ENCODE assay signal across 8 cellular contexts in genomic region chr2:242088471-242089212, GRCh38.
DNase-seq lines count a peak whose midpoint lies in the region; ATAC-seq and TF ChIP-seq lines count a peak whose summit lies in the region.

No MANE protein-coding gene starts in this region.

- H3K4me3 ChIP-seq in GM12864 (ENCODE audit: low read depth, low read length) = peak overlapping the region; percentile 50
- peak overlapping the region; percentile 100 for H3K4me3 ChIP-seq in cardiac muscle cell
- H3K4me3 ChIP-seq in trophoblast cell (ENCODE audit: low read depth, low read length) = peak overlapping the region; percentile 94
- H3K4me3 ChIP-seq in transverse colon = peak overlapping the region; percentile 80 to 100 (median 98)

- peak overlapping the region; percentile 68 for H3K4me2 ChIP-seq in trophoblast cell (ENCODE audit: low read length)

- peak; percentile 84 for ATAC-seq in HG02623 (IDR thresholded peaks at IDR 0.05; ENCODE audit: unreplicated experiment)

- peak overlapping the region; percentile 12 for H2BK5ac ChIP-seq in trophoblast cell (ENCODE audit: low read depth, low read length, poor library complexity)

- TF ChIP-seq CTCF in GM12864 (IDR thresholded peaks at IDR 0.05; ENCODE audit: low read depth, low read length, missing control alignments) = no peak
- no peak for TF ChIP-seq CTCF in cardiac muscle cell (IDR thresholded peaks at IDR 0.05; ENCODE audit: low read depth, low read length)
- TF ChIP-seq CTCF in transverse colon (IDR thresholded peaks at IDR 0.05) = no peak

- DNase-seq in GM12864 (ENCODE audit: low read depth) (peak; percentile 49), NCI-H1092 treated with DMSO at 0.1 percent for 48 hours (lab: John Stamatoyannopoulos, UW) (peak; percentile 73), SKM-1 (lab: John Stamatoyannopoulos, UW; ENCODE audit: unreplicated experiment) (peak; percentile 25), cardiac muscle cell (ENCODE audit: low read depth in 1 of 2, low spot score in 1 of 2) (peak; percentile 84 to 93), trophoblast cell (peak; percentile 93 to 94), transverse colon (peak; percentile 96)

- H3K9ac ChIP-seq in trophoblast cell (ENCODE audit: low read length) = no peak overlapping the region

- H3K23ac ChIP-seq in trophoblast cell (ENCODE audit: low read length) = no peak overlapping the region

- peaks cover 2% of the 10 kb centered on the region for H3K79me1 ChIP-seq in trophoblast cell (ENCODE audit: low read length)

- H4K8ac ChIP-seq in trophoblast cell (ENCODE audit: low read depth, low read length) = peak overlapping the region; percentile 68

- peak overlapping the region; percentile 87 for H3K4me3 Mint-ChIP-seq in activated naive CD8-positive, alpha-beta T cell

- H3K18ac ChIP-seq in trophoblast cell (ENCODE audit: low read length) = peak overlapping the region; percentile 77

- peak overlapping the region; percentile 12 for H3K4ac ChIP-seq in trophoblast cell (ENCODE audit: low read depth, low read length)

- H3K9me3 Mint-ChIP-seq in activated naive CD8-positive, alpha-beta T cell (ENCODE audit: low read depth) = no peaks in the 10 kb centered on the region

- H2AK5ac ChIP-seq in trophoblast cell (ENCODE audit: low read length) = no peak overlapping the region

- H2BK12ac ChIP-seq in trophoblast cell (ENCODE audit: low read length) = no peak overlapping the region

- no peak overlapping the region for H2BK120ac ChIP-seq in trophoblast cell (ENCODE audit: insufficient read depth, low read length, poor library complexity)

- peaks cover 6% of the 10 kb centered on the region for H3K4me1 ChIP-seq in cardiac muscle cell (ENCODE audit: low read depth)
- H3K4me1 ChIP-seq in trophoblast cell (ENCODE audit: control insufficient read depth in 1 of 2, insufficient read depth in 2 of 2, low read length in 2 of 2) = no peaks in the 10 kb centered on the region
- H3K4me1 ChIP-seq in transverse colon = peaks cover 0 to 23% (median 6%) of the 10 kb centered on the region in 4 donors

- H3K27me3 ChIP-seq in cardiac muscle cell = peaks cover 22% of the 10 kb centered on the region
- no peaks in the 10 kb centered on the region for H3K27me3 ChIP-seq in trophoblast cell (ENCODE audit: insufficient read depth, low read length)
- H3K27me3 ChIP-seq in transverse colon = no peaks in the 10 kb centered on the region

- peaks cover 1% of the 10 kb centered on the region for H3K27me3 Mint-ChIP-seq in activated naive CD8-positive, alpha-beta T cell

- H3K27ac ChIP-seq in cardiac muscle cell (no peak overlapping the region), trophoblast cell (ENCODE audit: low read depth, low read length) (no peak overlapping the region), transverse colon (peak overlapping the region; percentile 75 to 87 (median 82))

- WGBS in trophoblast cell (ENCODE audit: extremely low coverage, insufficient coverage, insufficient read length) = no CpG with 5 or more reads among the region's 103 CpGs
- WGBS in transverse colon (ENCODE audit: low coverage in 1 of 2), 2 donors = 1% methylated on average over 70 of the region's 103 CpGs; no CpG with 5 or more reads in 1 of the 2 donors

- in situ Hi-C loops in transverse colon (cut with MboI; ENCODE audit: low pct_ligation_motif_present in 1 of 4, low pct_unique_long_range_greater_than_20kb in 1 of 4, low sequenced_read_pairs in 3 of 4) = no loop called here

- peak overlapping the region; percentile 84 for H3K27ac Mint-ChIP-seq in activated naive CD8-positive, alpha-beta T cell

- no peaks in the 10 kb centered on the region for H3K36me3 ChIP-seq in cardiac muscle cell
- H3K36me3 ChIP-seq in trophoblast cell (ENCODE audit: control insufficient read depth in 1 of 2, insufficient read depth in 2 of 2, low read length in 2 of 2) = no peaks in the 10 kb centered on the region
- no peaks in the 10 kb centered on the region for H3K36me3 ChIP-seq in transverse colon

- no peak overlapping the region for H4K91ac ChIP-seq in trophoblast cell (ENCODE audit: low read depth, low read length)

- H3K9me3 ChIP-seq in cardiac muscle cell (ENCODE audit: low read depth) (no peaks in the 10 kb centered on the region), trophoblast cell (ENCODE audit: insufficient read depth, low read depth, low read length) (no peaks in the 10 kb centered on the region), transverse colon (no peaks in the 10 kb centered on the region)

- intact Hi-C loops in transverse colon (cut with DNase I; ENCODE audit: low total_unique reads) = no loop called here

- peaks cover 41% of the 10 kb centered on the region for H3K4me1 Mint-ChIP-seq in activated naive CD8-positive, alpha-beta T cell (ENCODE audit: low read depth)

- H4K12ac ChIP-seq in trophoblast cell (ENCODE audit: low read depth, low read length) = peak overlapping the region; percentile 59

- H3K36me3 Mint-ChIP-seq in activated naive CD8-positive, alpha-beta T cell = no peaks in the 10 kb centered on the region

- TF ChIP-seq POLR2A in transverse colon (IDR thresholded peaks at IDR 0.05) = peak; percentile 80

- peak overlapping the region; percentile 75 for H3K14ac ChIP-seq in trophoblast cell (ENCODE audit: low read length)

- no peak for TF ChIP-seq EP300 in transverse colon (IDR thresholded peaks at IDR 0.05; ENCODE audit: low read depth)

- H3K79me2 ChIP-seq in trophoblast cell (ENCODE audit: control insufficient read depth, insufficient read depth, low read length, poor library complexity) = peaks cover 2% of the 10 kb centered on the region

- H2AFZ ChIP-seq in trophoblast cell (ENCODE audit: insufficient read depth, low read length, poor library complexity) = peak overlapping the region; percentile 91

Comparison
In these comparisons a context has a peak if more than half of its experiments do, and no peak if none do; other contexts are left out.
1. DNase-seq: peak in every context shown above with its lines; median percentile 96 in transverse colon; 94 in trophoblast cell; 88 in cardiac muscle cell; 73 in NCI-H1092 treated with DMSO at 0.1 percent for 48 hours; 49 in GM12864; 25 in SKM-1.
2. H3K4me3 ChIP-seq: peak in every context shown above with its lines; median percentile 100 in cardiac muscle cell; 98 in transverse colon; 94 in trophoblast cell; 50 in GM12864.
3. H3K27ac ChIP-seq: peak in transverse colon (4 of 4); none in cardiac muscle cell (single experiment) and trophoblast cell (single experiment).